ENCODE assay signal across 8 cellular contexts in the genomic region with DNA sequence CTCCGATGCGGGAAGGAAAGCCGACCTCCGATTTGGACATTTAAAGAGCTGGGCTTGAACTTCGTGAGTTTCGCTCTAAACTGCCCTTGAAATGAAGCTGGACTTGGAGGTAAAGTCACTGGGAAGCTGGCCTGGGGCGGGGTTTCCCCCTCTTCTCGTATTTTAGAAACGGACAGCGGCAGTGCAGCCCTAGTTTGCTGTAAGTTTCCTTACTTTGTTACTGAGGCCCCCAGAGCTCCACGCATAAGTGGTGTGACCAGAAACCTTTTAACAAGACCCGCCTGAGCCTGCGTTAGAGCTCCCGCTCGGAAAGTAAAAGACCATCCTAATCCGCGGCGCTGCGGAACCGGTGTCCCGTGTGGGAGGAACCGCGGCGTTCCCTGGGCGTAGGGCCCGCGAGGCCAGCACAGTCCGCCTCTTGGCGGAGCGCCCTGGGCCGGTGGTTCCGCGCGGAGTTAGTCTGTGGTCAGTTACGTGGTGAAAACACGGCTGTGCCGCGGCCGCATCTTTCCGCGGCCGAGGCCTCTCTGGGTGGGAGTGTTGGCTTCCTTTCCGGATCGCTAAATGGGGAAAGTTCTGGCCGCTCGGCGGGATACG. TPM values are rescaled to one million over a fixed set of nuclear protein-coding genes. Genes with fewer than 3 reads are reported as not detected.
DNase-seq lines count a peak whose midpoint lies in the region; ATAC-seq and TF ChIP-seq lines count a peak whose summit lies in the region.

No MANE protein-coding gene starts in this region.

- peak overlapping the region; percentile 70 to 98 (median 96) for H3K27ac ChIP-seq in Peyer's patch
- peak overlapping the region; percentile 89 to 96 (median 91) for H3K27ac ChIP-seq in body of pancreas

- H3K4me3 ChIP-seq in Peyer's patch (peak overlapping the region; percentile 63 to 91 (median 83)), body of pancreas (peak overlapping the region; percentile 50 to 70)

- WGBS in body of pancreas, 2 donors, result 0% methylated on average over 27 to 47 of the region's 48 CpGs

- H3K36me3 ChIP-seq in Peyer's patch, result no peaks in the 10 kb centered on the region
- no peaks in the 10 kb centered on the region for H3K36me3 ChIP-seq in body of pancreas (replicated peaks in 1 of 2; ENCODE audit: insufficient read depth in 1 of 2, low read depth in 2 of 2)

- peak; percentile 71 for ATAC-seq in body of pancreas
- no peak for ATAC-seq in GM21737 (IDR thresholded peaks at IDR 0.05; ENCODE audit: unreplicated experiment)

- DNase-seq in A172 (ENCODE audit: low spot score) (peak; percentile 40), GM13976 (ENCODE audit: low spot score) (peak; percentile 49), Peyer's patch (peak; percentile 19 to 76 (median 68)), body of pancreas (peak; percentile 66 to 81 (median 76)), hypothalamus (lab: John Stamatoyannopoulos, UW) (peak in 30 of 51 donors; percentile 8 to 68 (median 38)), renal cortical epithelial cell (ENCODE audit: low read depth) (peak; percentile 43), AG08395 (ENCODE audit: low spot score) (no peak)

- in situ Hi-C loops in GM13976 (cut with MboI; ENCODE audit: low sequenced_read_pairs, unreplicated experiment), result no loop called here

- no peak for TF ChIP-seq CTCF in GM13976 (IDR thresholded peaks at IDR 0.05; ENCODE audit: borderline replicate concordance, control extremely low read depth, extremely low read depth, insufficient read depth, missing control alignments)
- no peak for TF ChIP-seq CTCF in Peyer's patch (IDR thresholded peaks at IDR 0.05)
- TF ChIP-seq CTCF in body of pancreas (IDR thresholded peaks at IDR 0.05), result no peak

- no peaks in the 10 kb centered on the region for H3K27me3 ChIP-seq in Peyer's patch
- H3K27me3 ChIP-seq in body of pancreas, result no peaks in the 10 kb centered on the region

- H3K9me3 ChIP-seq in Peyer's patch (no peaks in the 10 kb centered on the region), body of pancreas (no peaks in the 10 kb centered on the region)

- no peak for TF ChIP-seq POLR2A in Peyer's patch (IDR thresholded peaks at IDR 0.05)
- TF ChIP-seq POLR2A in body of pancreas (IDR thresholded peaks at IDR 0.05), result peak; percentile 23 to 72 (median 70)

- H3K4me1 ChIP-seq in Peyer's patch, result peaks cover 0 to 8% (median 0%) of the 10 kb centered on the region in 4 donors
- peaks cover 12% of the 10 kb centered on the region for H3K4me1 ChIP-seq in body of pancreas

- intact Hi-C loops in body of pancreas (cut with DNase I), result no loop called here

RNA-seq across cellular contexts. Expression of gene B3GNT5, which starts 0.4 kb away (rescaled TPM):
- total RNA-seq in A172 (2014; rRNA removed; shearing (Covaris generic)), result 15.8 and 18.0 TPM in 2 replicates
- 10 to 100 TPM; 15.7 to 66.2 (median 42.2) TPM for total RNA-seq in Peyer's patch
- 1 to 10 TPM; 5.4 to 5.6 TPM for total RNA-seq in body of pancreas
- 21.7 and 25.2 TPM in 2 replicates for total RNA-seq in renal cortical epithelial cell

Comparison
In these comparisons a context has a peak if more than half of its experiments do, and no peak if none do; other contexts are left out.
1. POLR2A ChIP-seq: peak in body of pancreas (3 of 3); none in Peyer's patch (0 of 2).